21 cellular contexts compared by ENCODE assay signal in genomic region chr7:142873871-142874270, GRCh38. TPM values are rescaled to one million over a fixed set of nuclear protein-coding genes. Genes with fewer than 3 reads are reported as not detected.
"Had no signal": no experiment of that assay in that cellular context is flagged by ENCODE, and none has a peak within 500 bp of the region (broad histone marks: within the 10 kb centered on the region; RNA-seq: fewer than 3 reads in every experiment).

No MANE protein-coding gene starts in this region.

- H3K36me3 Mint-ChIP-seq: activated naive CD8-positive, alpha-beta T cell had no signal

- H3K9me3 Mint-ChIP-seq: activated CD8-positive, alpha-beta T cell treated with anti-CD3 and anti-CD28 coated beads for 36 hours; activated T-cell treated with anti-CD3 and anti-CD28 coated beads, Interleukin-2, amount 50 U/mL, for 72 hours; activated T-helper 17 cell treated with anti-CD3 and anti-CD28 coated beads, Interleukin-2, amount 50 U/mL, for 72 hours; effector memory CD8-positive, alpha-beta T cell had no signal

- ATAC-seq: gastrocnemius medialis, heart left ventricle had no signal

- H3K27me3 Mint-ChIP-seq: activated CD8-positive, alpha-beta T cell treated with anti-CD3 and anti-CD28 coated beads for 36 hours; activated naive CD8-positive, alpha-beta T cell; activated T-helper 17 cell treated with anti-CD3 and anti-CD28 coated beads, Interleukin-2, amount 50 U/mL, for 72 hours had no signal

- H3K4me1 Mint-ChIP-seq: activated T-helper 17 cell treated with anti-CD3 and anti-CD28 coated beads, Interleukin-2, amount 50 U/mL, for 72 hours had no signal

- DNase-seq: activated CD4-positive, alpha-beta T cell treated with anti-CD3 and anti-CD28 coated beads for 1 hour; activated gamma-delta T cell treated with Interleukin-2 at 50 U/mL for 16 hours; activated naive CD4-positive, alpha-beta T cell treated with anti-CD3 and anti-CD28 coated beads, Interleukin-2, amount 50 U/mL, for 16 hours; cortex of kidney; effector CD4-positive, alpha-beta T cell; foreskin keratinocyte; gastrocnemius medialis; glutamatergic neuron; heart left ventricle had no signal

- H3K27ac Mint-ChIP-seq: activated CD8-positive, alpha-beta T cell treated with anti-CD3 and anti-CD28 coated beads for 36 hours; activated naive CD8-positive, alpha-beta T cell; activated T-cell treated with anti-CD3 and anti-CD28 coated beads, Interleukin-2, amount 50 U/mL, for 72 hours; activated T-helper 17 cell treated with anti-CD3 and anti-CD28 coated beads, Interleukin-2, amount 50 U/mL, for 72 hours; effector memory CD8-positive, alpha-beta T cell had no signal

- H3K4me3 Mint-ChIP-seq: activated CD8-positive, alpha-beta T cell treated with anti-CD3 and anti-CD28 coated beads for 36 hours; activated naive CD8-positive, alpha-beta T cell; activated T-cell treated with anti-CD3 and anti-CD28 coated beads, Interleukin-2, amount 50 U/mL, for 72 hours; activated T-helper 17 cell treated with anti-CD3 and anti-CD28 coated beads, Interleukin-2, amount 50 U/mL, for 72 hours; effector memory CD8-positive, alpha-beta T cell had no signal

- H3K27ac ChIP-seq: brain microvascular endothelial cell, esophagus muscularis mucosa, foreskin keratinocyte, gastrocnemius medialis, heart left ventricle had no signal

RNA-seq across cellular contexts. Expression of gene TRPV6, which starts 11.7 kb away (rescaled TPM):
- total RNA-seq: activated CD8-positive, alpha-beta T cell treated with anti-CD3 and anti-CD28 coated beads for 36 hours; chondrocyte; dermis blood vessel endothelial cell; esophagus muscularis mucosa; gastrocnemius medialis; T-helper 1 cell treated with Interleukin-12 subunit alpha and Interleukin-12 subunit beta and Interleukin-4 antibody, amounts not matched to agents 30 ng/mL and 1 ng/mL, for 36 hours had no signal

RNA-seq across cellular contexts. Expression of gene TRPV5, which starts 59.7 kb away (rescaled TPM):
- total RNA-seq: activated CD8-positive, alpha-beta T cell treated with anti-CD3 and anti-CD28 coated beads for 36 hours; astrocyte; bronchial epithelial cell; chondrocyte; dermis blood vessel endothelial cell; foreskin keratinocyte; gastrocnemius medialis; heart left ventricle; T-helper 1 cell treated with Interleukin-12 subunit alpha and Interleukin-12 subunit beta and Interleukin-4 antibody, amounts not matched to agents 30 ng/mL and 1 ng/mL, for 36 hours had no signal
